1 cellular context compared by ENCODE assay signal in genomic region chr1:109739738-109740614, GRCh38.
TF ChIP-seq lines count a peak whose summit lies in the region.

No MANE protein-coding gene starts in this region.

TF ChIP-seq in HepG2, 621 proteins besides CTCF, POLR2A, EP300 and RAD21 (continued from another document and continues in another):
- TF ChIP-seq NR2C2 (CRISPR knock-in tag; IDR thresholded peaks at IDR 0.05; ENCODE audit: borderline replicate concordance) (no peak), KDM5B (CRISPR knock-in tag; IDR thresholded peaks at IDR 0.05; ENCODE audit: borderline replicate concordance) (peak; percentile 61; the same call in 1 of the 2 replicates), SATB2 (CRISPR knock-in tag; IDR thresholded peaks at IDR 0.05) (no peak), HNRNPK (IDR thresholded peaks at IDR 0.05; ENCODE audit: low read depth, low read length, poor library complexity, severe bottlenecking) (no peak), MTERF4 (CRISPR knock-in tag; IDR thresholded peaks at IDR 0.05) (no peak), TEF (CRISPR knock-in tag; IDR thresholded peaks at IDR 0.05) (no peak), ZBTB20 (CRISPR knock-in tag; IDR thresholded peaks at IDR 0.05; ENCODE audit: borderline replicate concordance, low read depth) (no peak), ZNF138 (CRISPR knock-in tag; IDR thresholded peaks at IDR 0.05; ENCODE audit: low read depth) (no peak), ZBTB10 (CRISPR knock-in tag; IDR thresholded peaks at IDR 0.05; ENCODE audit: borderline replicate concordance) (peak; percentile 51; the same call in 1 of the 2 replicates), TAF15 (IDR thresholded peaks at IDR 0.05; ENCODE audit: low read depth, low read length, poor library complexity, severe bottlenecking) (no peak), GATAD2A (CRISPR knock-in tag; IDR thresholded peaks at IDR 0.05) (peak; percentile 14; the same call in 1 of the 2 replicates), SRSF9 (IDR thresholded peaks at IDR 0.05; ENCODE audit: borderline replicate concordance, insufficient read depth, low read depth, low read length, poor library complexity, severe bottlenecking) (no peak), GTF2F1 (IDR thresholded peaks at IDR 0.05; ENCODE audit: low read length) (no peak), SUZ12 (IDR thresholded peaks at IDR 0.05; ENCODE audit: low read depth, low read length) (no peak), SP5 (CRISPR knock-in tag; IDR thresholded peaks at IDR 0.05; ENCODE audit: borderline replicate concordance, low read depth) (peak; percentile 66), KAT8 (CRISPR knock-in tag; IDR thresholded peaks at IDR 0.05) (peak; percentile 51; the same call in 1 of the 2 replicates), DBP (CRISPR knock-in tag; IDR thresholded peaks at IDR 0.05; ENCODE audit: not compliant biosample characterization) (no peak), ATF1 (CRISPR knock-in tag; IDR thresholded peaks at IDR 0.05) (no peak), KLF16 (CRISPR knock-in tag; IDR thresholded peaks at IDR 0.05) (no peak), PHF5A (CRISPR knock-in tag; IDR thresholded peaks at IDR 0.05; ENCODE audit: low read depth, unreplicated experiment) (peak; percentile 5), ELF4 (CRISPR knock-in tag; IDR thresholded peaks at IDR 0.05; ENCODE audit: borderline replicate concordance) (no peak), ZNF136 (CRISPR knock-in tag; IDR thresholded peaks at IDR 0.05; ENCODE audit: low read depth) (no peak), GPBP1L1 (CRISPR knock-in tag; IDR thresholded peaks at IDR 0.05) (no peak), ZNF672 (CRISPR knock-in tag; IDR thresholded peaks at IDR 0.05) (no peak), KAT7 (CRISPR knock-in tag; IDR thresholded peaks at IDR 0.05; ENCODE audit: borderline replicate concordance) (0 out of 2 replicates have a peak, but pooled peaks have one; percentile 35), EEA1 (CRISPR knock-in tag; IDR thresholded peaks at IDR 0.05; ENCODE audit: borderline replicate concordance) (no peak; the same call in 1 of the 2 replicates), ZSCAN29 (CRISPR knock-in tag; conservative IDR thresholded peaks at IDR 0.05) (0 out of 2 replicates have a peak, but pooled peaks have one; percentile 47), ZNF17 (CRISPR knock-in tag; IDR thresholded peaks at IDR 0.05) (no peak), ZNF550 (CRISPR knock-in tag; IDR thresholded peaks at IDR 0.05; ENCODE audit: borderline replicate concordance) (no peak), BRF2 (CRISPR knock-in tag; IDR thresholded peaks at IDR 0.05) (no peak), SAP130 (CRISPR knock-in tag; IDR thresholded peaks at IDR 0.05; ENCODE audit: low read depth) (no peak), NFATC3 (CRISPR knock-in tag; IDR thresholded peaks at IDR 0.05) (0 out of 2 replicates have a peak, but pooled peaks have one; percentile 27), DRAP1 (CRISPR knock-in tag; IDR thresholded peaks at IDR 0.05) (peak; percentile 98), ZNF496 (CRISPR knock-in tag; IDR thresholded peaks at IDR 0.05; ENCODE audit: insufficient replicate concordance) (no peak), HNF4A (CRISPR knock-in tag; IDR thresholded peaks at IDR 0.05) (no peak), ZNF577 (CRISPR knock-in tag; IDR thresholded peaks at IDR 0.05; ENCODE audit: borderline replicate concordance, low read depth) (no peak), ZNF788 (CRISPR knock-in tag; IDR thresholded peaks at IDR 0.05; ENCODE audit: borderline replicate concordance) (peak; percentile 68; the same call in 1 of the 2 replicates), ZNF546 (CRISPR knock-in tag; conservative IDR thresholded peaks at IDR 0.05) (peak; percentile 87; the same call in 1 of the 2 replicates), ZBTB44 (CRISPR knock-in tag; IDR thresholded peaks at IDR 0.05) (no peak), TRIM22 (IDR thresholded peaks at IDR 0.05) (no peak), REPIN1 (CRISPR knock-in tag; IDR thresholded peaks at IDR 0.05; ENCODE audit: borderline replicate concordance, low read depth) (no peak), ELF1 (CRISPR knock-in tag; IDR thresholded peaks at IDR 0.05) (no peak), ZNF567 (CRISPR knock-in tag; IDR thresholded peaks at IDR 0.05; ENCODE audit: borderline replicate concordance) (no peak), RXRA (CRISPR knock-in tag; IDR thresholded peaks at IDR 0.05) (no peak; the same call in 1 of the 2 replicates), MYC (CRISPR knock-in tag; IDR thresholded peaks at IDR 0.05; ENCODE audit: borderline replicate concordance) (peak; percentile 54; the same call in 1 of the 2 replicates), SYNCRIP (IDR thresholded peaks at IDR 0.05; ENCODE audit: insufficient read depth, low read depth, low read length) (no peak), ZNF3 (CRISPR knock-in tag; IDR thresholded peaks at IDR 0.05) (no peak), NCOA2 (CRISPR knock-in tag; IDR thresholded peaks at IDR 0.05) (no peak; the same call in 1 of the 2 replicates), ZSCAN21 (CRISPR knock-in tag; IDR thresholded peaks at IDR 0.05; ENCODE audit: borderline replicate concordance) (no peak; the same call in 1 of the 2 replicates), ASH2L (IDR thresholded peaks at IDR 0.05; ENCODE audit: insufficient read length, low read depth, low read length) (peak; percentile 49), E2F1 (CRISPR knock-in tag; IDR thresholded peaks at IDR 0.05) (0 out of 2 replicates have a peak, but pooled peaks have one; percentile 51), GABPA (IDR thresholded peaks at IDR 0.05; ENCODE audit: low read depth, low read length) (no peak), GABPA (CRISPR knock-in tag; IDR thresholded peaks at IDR 0.05; ENCODE audit: low read depth) (no peak), ZNF274 (CRISPR knock-in tag; IDR thresholded peaks at IDR 0.05) (no peak; the same call in 1 of the 2 replicates), MLXIP (CRISPR knock-in tag; IDR thresholded peaks at IDR 0.05; ENCODE audit: borderline replicate concordance) (no peak), ZNF878 (CRISPR knock-in tag; IDR thresholded peaks at IDR 0.05) (no peak)
